Comparison of ENCODE assay signal across 9 cellular contexts in genomic region chr19:2611483-2612464, GRCh38.
A peak's percentile ranks its signal among the peaks of the same experiment; 100 is the strongest.
DNase-seq lines count a peak whose midpoint lies in the region; ATAC-seq and TF ChIP-seq lines count a peak whose summit lies in the region.
"Had no signal": no experiment of that assay in that cellular context is flagged by ENCODE, and none has a peak within 500 bp of the region (broad histone marks: within the 10 kb centered on the region; RNA-seq: fewer than 3 reads in every experiment).

No MANE protein-coding gene starts in this region.

- intact Hi-C loops in CD4-positive, alpha-beta memory T cell (cut with micrococcal nuclease): loop anchor here (1.0 to 5.0 kb wide), 4 partner anchors 26 to 137 kb away; no protein-coding TSS in a partner anchor

- peak overlapping the region; percentile 92 for H3K4me3 Mint-ChIP-seq in activated naive CD8-positive, alpha-beta T cell treated with anti-CD3 and anti-CD28 coated beads, Interleukin-2, amount 10 ng/mL, durations not matched to agents 7 days and 5 days
- H3K4me3 Mint-ChIP-seq in mesothelial cell of epicardium: no peak overlapping the region
- H3K4me3 Mint-ChIP-seq in CD4-positive, alpha-beta memory T cell: peak overlapping the region in 3 of 8 donors; percentile 12 to 85 (median 43)

- H3K27me3 ChIP-seq in CD4-positive, alpha-beta memory T cell (ENCODE audit: insufficient read depth, low read length): no peaks in the 10 kb centered on the region
- H3K27me3 ChIP-seq: testis had no signal

- TF ChIP-seq CTCF in 22Rv1 (IDR thresholded peaks at IDR 0.05) (peak; percentile 63), HEK293 (tag by site-specific recombination; IDR thresholded peaks at IDR 0.05) (no peak), mesothelial cell of epicardium (IDR thresholded peaks at IDR 0.05; ENCODE audit: unreplicated experiment) (peak; percentile 42)

- peaks cover 37% of the 10 kb centered on the region for H3K4me1 Mint-ChIP-seq in activated naive CD8-positive, alpha-beta T cell treated with anti-CD3 and anti-CD28 coated beads, Interleukin-2, amount 10 ng/mL, durations not matched to agents 7 days and 5 days
- H3K4me1 Mint-ChIP-seq in mesothelial cell of epicardium: peaks cover 8% of the 10 kb centered on the region
- peaks cover 19 to 51% (median 30%) of the 10 kb centered on the region in 4 donors for H3K4me1 Mint-ChIP-seq in CD4-positive, alpha-beta memory T cell

- H3K36me3 Mint-ChIP-seq in activated naive CD8-positive, alpha-beta T cell treated with anti-CD3 and anti-CD28 coated beads, Interleukin-2, amount 10 ng/mL, durations not matched to agents 7 days and 5 days: no peaks in the 10 kb centered on the region
- H3K36me3 Mint-ChIP-seq in mesothelial cell of epicardium: no peaks in the 10 kb centered on the region
- peaks cover 0 to 3% of the 10 kb centered on the region in 2 donors for H3K36me3 Mint-ChIP-seq in CD4-positive, alpha-beta memory T cell

- ATAC-seq in activated naive CD8-positive, alpha-beta T cell treated with anti-CD3 and anti-CD28 coated beads, Interleukin-2, amount 10 ng/mL, durations not matched to agents 7 days and 5 days (ENCODE audit: low read depth): no peak
- ATAC-seq in HG02973 (IDR thresholded peaks at IDR 0.05; ENCODE audit: unreplicated experiment): no peak

- no peak overlapping the region for H3K27ac ChIP-seq in 22Rv1
- H3K27ac ChIP-seq in HEK293 (ENCODE audit: extremely low read depth, low read depth, low read length): no peak overlapping the region
- no peak overlapping the region for H3K27ac ChIP-seq in CD4-positive, alpha-beta memory T cell (ENCODE audit: low read depth, low read length)

- H3K27ac Mint-ChIP-seq in activated naive CD8-positive, alpha-beta T cell treated with anti-CD3 and anti-CD28 coated beads, Interleukin-2, amount 10 ng/mL, durations not matched to agents 7 days and 5 days: no peak overlapping the region
- no peak overlapping the region for H3K27ac Mint-ChIP-seq in mesothelial cell of epicardium
- H3K27ac Mint-ChIP-seq in CD4-positive, alpha-beta memory T cell: peak overlapping the region in 2 of 7 donors; percentile 73 to 80

- CTCF ChIA-PET in HEK293 (lab: Yijun Ruan, JAX): interaction anchor here (0.6 to 4.8 kb wide), 28 partner anchors 10 to 600 kb away, joined by 3 to 43 read pairs (median 5); partner anchors contain the start of genes GADD45B and PEAK3
- CTCF ChIA-PET in CD4-positive, alpha-beta memory T cell (lab: Charles Lee; ENCODE audit: partially characterized antibody): interaction anchor here (0.6 to 8.6 kb wide), 35 partner anchors 9 to 376 kb away, joined by 3 to 123 read pairs (median 5); partner anchors contain the start of genes GADD45B, LMNB2, PLEKHJ1 and TIMM13

- no peaks in the 10 kb centered on the region for H3K4me1 ChIP-seq in HEK293 (ENCODE audit: control insufficient read depth, insufficient read depth, low read length)
- peaks cover 37% of the 10 kb centered on the region for H3K4me1 ChIP-seq in CD4-positive, alpha-beta memory T cell (ENCODE audit: insufficient read depth, low read length)
- H3K4me1 ChIP-seq: testis had no signal

- DNase-seq in activated naive CD8-positive, alpha-beta T cell treated with anti-CD3 and anti-CD28 coated beads, Interleukin-2, amount 10 ng/mL, durations not matched to agents 7 days and 5 days: no peak
- DNase-seq in mesothelial cell of epicardium (ENCODE audit: low spot score in 2 of 2, unreplicated experiment in 2 of 2): no peak
- no peak for DNase-seq in CD4-positive, alpha-beta memory T cell
- no peak for DNase-seq in C1 segment of cervical spinal cord (lab: John Stamatoyannopoulos, UW)
- no peak for DNase-seq in COR-L47 (lab: John Stamatoyannopoulos, UW)

- no peaks in the 10 kb centered on the region for H3K9me3 ChIP-seq in HEK293 (ENCODE audit: control insufficient read depth, insufficient read depth, low read depth, low read length)
- H3K9me3 ChIP-seq in CD4-positive, alpha-beta memory T cell (ENCODE audit: control insufficient read depth in 1 of 2, low read length in 2 of 2): no peaks in the 10 kb centered on the region
- H3K9me3 ChIP-seq: testis had no signal

- no peak overlapping the region for H3K4me3 ChIP-seq in HEK293 (ENCODE audit: low read depth, low read length)
- H3K4me3 ChIP-seq in CD4-positive, alpha-beta memory T cell (ENCODE audit: low read length in 2 of 2): no peak overlapping the region

- no peaks in the 10 kb centered on the region for H3K36me3 ChIP-seq in HEK293 (ENCODE audit: control insufficient read depth in 2 of 2, insufficient read depth in 1 of 2, low read length in 2 of 2)
- H3K36me3 ChIP-seq in CD4-positive, alpha-beta memory T cell (ENCODE audit: insufficient read depth, low read length): no peaks in the 10 kb centered on the region

- POLR2A ChIA-PET in HEK293 (lab: Yijun Ruan, JAX): interaction anchor here (0.6 to 6.6 kb wide), 18 partner anchors 11 to 218 kb away, joined by 3 to 251 read pairs (median 4); partner anchors contain the start of genes GADD45B, LMNB2 and TIMM13
- POLR2A ChIA-PET in activated naive CD8-positive, alpha-beta T cell treated with anti-CD3 and anti-CD28 coated beads, Interleukin-2, amount 10 ng/mL, durations not matched to agents 7 days and 5 days (lab: Charles Lee): interaction anchor here (0.5 to 10.5 kb wide), 10 partner anchors 9 to 424 kb away, joined by 3 to 207 read pairs (median 6); partner anchors contain the start of genes GADD45B and LMNB2
- POLR2A ChIA-PET in CD4-positive, alpha-beta memory T cell (lab: Charles Lee; ENCODE audit: partially characterized antibody): interaction anchor here (0.6 to 9.5 kb wide), 16 partner anchors 9 to 756 kb away, joined by 3 to 258 read pairs (median 4); partner anchors contain the start of gene GADD45B

- H3K9me3 Mint-ChIP-seq in activated naive CD8-positive, alpha-beta T cell treated with anti-CD3 and anti-CD28 coated beads, Interleukin-2, amount 10 ng/mL, durations not matched to agents 7 days and 5 days: no peaks in the 10 kb centered on the region
- no peaks in the 10 kb centered on the region for H3K9me3 Mint-ChIP-seq in mesothelial cell of epicardium
- H3K9me3 Mint-ChIP-seq in CD4-positive, alpha-beta memory T cell: no peaks in the 10 kb centered on the region

- peaks cover 9% of the 10 kb centered on the region for H3K27me3 Mint-ChIP-seq in activated naive CD8-positive, alpha-beta T cell treated with anti-CD3 and anti-CD28 coated beads, Interleukin-2, amount 10 ng/mL, durations not matched to agents 7 days and 5 days
- peaks cover 2% of the 10 kb centered on the region for H3K27me3 Mint-ChIP-seq in mesothelial cell of epicardium (ENCODE audit: low read depth)
- H3K27me3 Mint-ChIP-seq in CD4-positive, alpha-beta memory T cell: peaks cover 2 to 7% of the 10 kb centered on the region in 2 donors

TF ChIP-seq in HEK293, 187 proteins besides CTCF, POLR2A, EP300 and RAD21:
- TF ChIP-seq ZNF514 (tag by site-specific recombination; IDR thresholded peaks at IDR 0.05): no peak
- 0 out of 2 replicates have a peak, but pooled peaks have one; percentile 1 for TF ChIP-seq ZNF394 (tag by site-specific recombination; IDR thresholded peaks at IDR 0.05; ENCODE audit: borderline replicate concordance)
